Comparison of ENCODE assay signal across 2 cellular contexts in the genomic region with DNA sequence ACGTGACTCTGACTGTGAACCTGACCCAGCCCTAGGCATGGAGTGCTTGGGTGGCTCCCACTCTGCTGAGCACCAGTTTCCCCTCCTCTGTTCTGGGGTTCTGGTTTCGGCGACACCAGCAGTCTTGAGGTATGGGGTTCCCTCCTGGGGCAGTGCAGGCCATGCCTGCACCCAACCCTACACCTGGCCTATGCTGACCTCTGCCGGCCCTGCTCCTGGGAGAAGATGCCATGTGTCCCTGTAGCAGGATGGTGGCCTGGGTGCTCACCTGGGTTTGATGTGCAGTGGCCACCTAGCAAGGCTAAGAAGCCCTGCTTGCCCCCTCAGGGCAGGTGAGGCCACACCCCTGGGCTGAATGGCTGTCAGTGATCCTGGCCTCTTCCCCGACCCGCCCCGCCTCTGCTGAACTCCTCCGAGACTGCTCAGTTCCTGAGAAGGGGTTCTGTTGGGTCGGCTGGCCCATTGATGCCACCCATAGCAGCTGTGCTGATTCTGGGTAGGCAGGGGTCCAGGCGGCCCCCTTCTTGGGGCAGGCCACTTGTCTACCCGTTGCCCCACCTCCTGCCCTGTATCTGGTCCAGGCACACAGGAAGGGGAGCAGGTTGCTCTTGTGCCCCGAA.
TF ChIP-seq lines count a peak whose summit lies in the region.

No MANE protein-coding gene starts in this region.

TF ChIP-seq in HCT116, 20 proteins besides CTCF, POLR2A, EP300 and RAD21:
- no peak for TF ChIP-seq CBX3 (IDR thresholded peaks at IDR 0.05; ENCODE audit: low read depth)
- TF ChIP-seq SP1 (IDR thresholded peaks at IDR 0.05; ENCODE audit: low read depth), result no peak
- TF ChIP-seq MAX (IDR thresholded peaks at IDR 0.05), result no peak
- no peak for TF ChIP-seq EZH2phosphoT487 (IDR thresholded peaks at IDR 0.05; ENCODE audit: borderline replicate concordance)
- no peak for TF ChIP-seq ZBTB33 (IDR thresholded peaks at IDR 0.05; ENCODE audit: extremely low read depth, insufficient replicate concordance, low read length)
- TF ChIP-seq SRF (IDR thresholded peaks at IDR 0.05; ENCODE audit: low read depth), result no peak
- TF ChIP-seq SIN3A (IDR thresholded peaks at IDR 0.05; ENCODE audit: low read depth), result no peak
- no peak for TF ChIP-seq ZNF274 (IDR thresholded peaks at IDR 0.05; ENCODE audit: low read depth, low read length)
- TF ChIP-seq ZFX (IDR thresholded peaks at IDR 0.05), result no peak
- no peak for TF ChIP-seq CEBPB (IDR thresholded peaks at IDR 0.05; ENCODE audit: low read depth)
- no peak for TF ChIP-seq TCF7L2 (IDR thresholded peaks at IDR 0.05; ENCODE audit: borderline replicate concordance, extremely low read depth, insufficient read depth, insufficient read length)
- TF ChIP-seq EZH2 (IDR thresholded peaks at IDR 0.05), result no peak
- no peak for TF ChIP-seq ELF1 (IDR thresholded peaks at IDR 0.05; ENCODE audit: borderline replicate concordance, low read depth)
- no peak for TF ChIP-seq POLR2AphosphoS5 (IDR thresholded peaks at IDR 0.05; ENCODE audit: low read depth, low read length)

TF ChIP-seq in GM12878, 131 proteins besides CTCF, POLR2A, EP300 and RAD21:
- TF ChIP-seq RELA (IDR thresholded peaks at IDR 0.05; ENCODE audit: borderline replicate concordance, partially characterized antibody) (no peak), CUX1 (IDR thresholded peaks at IDR 0.05; ENCODE audit: insufficient replicate concordance, low read depth, low read length) (no peak), SMAD5 (IDR thresholded peaks at IDR 0.05; ENCODE audit: low read depth) (no peak), LARP7 (IDR thresholded peaks at IDR 0.05) (no peak), KAT2A (conservative IDR thresholded peaks at IDR 0.05; ENCODE audit: control insufficient read depth, low read depth, low read length) (no peak), TBL1XR1 (IDR thresholded peaks at IDR 0.05; ENCODE audit: low read depth, low read length) (no peak), CHD1 (IDR thresholded peaks at IDR 0.05; ENCODE audit: low read depth, low read length) (no peak), BACH1 (IDR thresholded peaks at IDR 0.05; ENCODE audit: borderline replicate concordance) (no peak), NR2C1 (IDR thresholded peaks at IDR 0.05) (no peak)
- TF ChIP-seq, protein P1, sequence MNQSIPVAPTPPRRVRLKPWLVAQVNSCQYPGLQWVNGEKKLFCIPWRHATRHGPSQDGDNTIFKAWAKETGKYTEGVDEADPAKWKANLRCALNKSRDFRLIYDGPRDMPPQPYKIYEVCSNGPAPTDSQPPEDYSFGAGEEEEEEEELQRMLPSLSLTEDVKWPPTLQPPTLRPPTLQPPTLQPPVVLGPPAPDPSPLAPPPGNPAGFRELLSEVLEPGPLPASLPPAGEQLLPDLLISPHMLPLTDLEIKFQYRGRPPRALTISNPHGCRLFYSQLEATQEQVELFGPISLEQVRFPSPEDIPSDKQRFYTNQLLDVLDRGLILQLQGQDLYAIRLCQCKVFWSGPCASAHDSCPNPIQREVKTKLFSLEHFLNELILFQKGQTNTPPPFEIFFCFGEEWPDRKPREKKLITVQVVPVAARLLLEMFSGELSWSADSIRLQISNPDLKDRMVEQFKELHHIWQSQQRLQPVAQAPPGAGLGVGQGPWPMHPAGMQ (IDR thresholded peaks at IDR 0.05; ENCODE audit: borderline replicate concordance), result no peak
- TF ChIP-seq, protein P2, sequence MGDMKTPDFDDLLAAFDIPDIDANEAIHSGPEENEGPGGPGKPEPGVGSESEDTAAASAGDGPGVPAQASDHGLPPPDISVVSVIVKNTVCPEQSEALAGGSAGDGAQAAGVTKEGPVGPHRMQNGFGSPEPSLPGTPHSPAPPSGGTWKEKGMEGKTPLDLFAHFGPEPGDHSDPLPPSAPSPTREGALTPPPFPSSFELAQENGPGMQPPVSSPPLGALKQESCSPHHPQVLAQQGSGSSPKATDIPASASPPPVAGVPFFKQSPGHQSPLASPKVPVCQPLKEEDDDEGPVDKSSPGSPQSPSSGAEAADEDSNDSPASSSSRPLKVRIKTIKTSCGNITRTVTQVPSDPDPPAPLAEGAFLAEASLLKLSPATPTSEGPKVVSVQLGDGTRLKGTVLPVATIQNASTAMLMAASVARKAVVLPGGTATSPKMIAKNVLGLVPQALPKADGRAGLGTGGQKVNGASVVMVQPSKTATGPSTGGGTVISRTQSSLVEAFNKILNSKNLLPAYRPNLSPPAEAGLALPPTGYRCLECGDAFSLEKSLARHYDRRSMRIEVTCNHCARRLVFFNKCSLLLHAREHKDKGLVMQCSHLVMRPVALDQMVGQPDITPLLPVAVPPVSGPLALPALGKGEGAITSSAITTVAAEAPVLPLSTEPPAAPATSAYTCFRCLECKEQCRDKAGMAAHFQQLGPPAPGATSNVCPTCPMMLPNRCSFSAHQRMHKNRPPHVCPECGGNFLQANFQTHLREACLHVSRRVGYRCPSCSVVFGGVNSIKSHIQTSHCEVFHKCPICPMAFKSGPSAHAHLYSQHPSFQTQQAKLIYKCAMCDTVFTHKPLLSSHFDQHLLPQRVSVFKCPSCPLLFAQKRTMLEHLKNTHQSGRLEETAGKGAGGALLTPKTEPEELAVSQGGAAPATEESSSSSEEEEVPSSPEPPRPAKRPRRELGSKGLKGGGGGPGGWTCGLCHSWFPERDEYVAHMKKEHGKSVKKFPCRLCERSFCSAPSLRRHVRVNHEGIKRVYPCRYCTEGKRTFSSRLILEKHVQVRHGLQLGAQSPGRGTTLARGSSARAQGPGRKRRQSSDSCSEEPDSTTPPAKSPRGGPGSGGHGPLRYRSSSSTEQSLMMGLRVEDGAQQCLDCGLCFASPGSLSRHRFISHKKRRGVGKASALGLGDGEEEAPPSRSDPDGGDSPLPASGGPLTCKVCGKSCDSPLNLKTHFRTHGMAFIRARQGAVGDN (IDR thresholded peaks at IDR 0.05), result no peak
- TF ChIP-seq, protein P3, sequence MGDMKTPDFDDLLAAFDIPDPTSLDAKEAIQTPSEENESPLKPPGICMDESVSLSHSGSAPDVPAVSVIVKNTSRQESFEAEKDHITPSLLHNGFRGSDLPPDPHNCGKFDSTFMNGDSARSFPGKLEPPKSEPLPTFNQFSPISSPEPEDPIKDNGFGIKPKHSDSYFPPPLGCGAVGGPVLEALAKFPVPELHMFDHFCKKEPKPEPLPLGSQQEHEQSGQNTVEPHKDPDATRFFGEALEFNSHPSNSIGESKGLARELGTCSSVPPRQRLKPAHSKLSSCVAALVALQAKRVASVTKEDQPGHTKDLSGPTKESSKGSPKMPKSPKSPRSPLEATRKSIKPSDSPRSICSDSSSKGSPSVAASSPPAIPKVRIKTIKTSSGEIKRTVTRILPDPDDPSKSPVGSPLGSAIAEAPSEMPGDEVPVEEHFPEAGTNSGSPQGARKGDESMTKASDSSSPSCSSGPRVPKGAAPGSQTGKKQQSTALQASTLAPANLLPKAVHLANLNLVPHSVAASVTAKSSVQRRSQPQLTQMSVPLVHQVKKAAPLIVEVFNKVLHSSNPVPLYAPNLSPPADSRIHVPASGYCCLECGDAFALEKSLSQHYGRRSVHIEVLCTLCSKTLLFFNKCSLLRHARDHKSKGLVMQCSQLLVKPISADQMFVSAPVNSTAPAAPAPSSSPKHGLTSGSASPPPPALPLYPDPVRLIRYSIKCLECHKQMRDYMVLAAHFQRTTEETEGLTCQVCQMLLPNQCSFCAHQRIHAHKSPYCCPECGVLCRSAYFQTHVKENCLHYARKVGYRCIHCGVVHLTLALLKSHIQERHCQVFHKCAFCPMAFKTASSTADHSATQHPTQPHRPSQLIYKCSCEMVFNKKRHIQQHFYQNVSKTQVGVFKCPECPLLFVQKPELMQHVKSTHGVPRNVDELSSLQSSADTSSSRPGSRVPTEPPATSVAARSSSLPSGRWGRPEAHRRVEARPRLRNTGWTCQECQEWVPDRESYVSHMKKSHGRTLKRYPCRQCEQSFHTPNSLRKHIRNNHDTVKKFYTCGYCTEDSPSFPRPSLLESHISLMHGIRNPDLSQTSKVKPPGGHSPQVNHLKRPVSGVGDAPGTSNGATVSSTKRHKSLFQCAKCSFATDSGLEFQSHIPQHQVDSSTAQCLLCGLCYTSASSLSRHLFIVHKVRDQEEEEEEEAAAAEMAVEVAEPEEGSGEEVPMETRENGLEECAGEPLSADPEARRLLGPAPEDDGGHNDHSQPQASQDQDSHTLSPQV (IDR thresholded peaks at IDR 0.05), result no peak
